Comparison of ENCODE assay signal across 8 cellular contexts in genomic region chr2:239264838-239265651, GRCh38.
DNase-seq lines count a peak whose midpoint lies in the region; ATAC-seq and TF ChIP-seq lines count a peak whose summit lies in the region.

No MANE protein-coding gene starts in this region.

- TF ChIP-seq EP300 in transverse colon (IDR thresholded peaks at IDR 0.05; ENCODE audit: low read depth), result no peak

- no peaks in the 10 kb centered on the region for H3K27me3 Mint-ChIP-seq in CD4-positive, alpha-beta memory T cell
- no peaks in the 10 kb centered on the region for H3K27me3 Mint-ChIP-seq in WTC11 (ENCODE audit: low read depth)

- no peaks in the 10 kb centered on the region for H3K36me3 ChIP-seq in CD4-positive, alpha-beta memory T cell (ENCODE audit: insufficient read depth, low read length)
- H3K36me3 ChIP-seq in muscle layer of colon (ENCODE audit: insufficient read depth, low read length) (no peaks in the 10 kb centered on the region), transverse colon (no peaks in the 10 kb centered on the region)

- in situ Hi-C loops in transverse colon (cut with MboI; ENCODE audit: low pct_ligation_motif_present in 1 of 4, low pct_unique_long_range_greater_than_20kb in 1 of 4, low sequenced_read_pairs in 3 of 4), result loop anchor here in 1 of 4 donors (25.0 kb wide), 1 partner anchor 622 kb away; no protein-coding TSS in a partner anchor

- peak overlapping the region; percentile 95 to 100 (median 99) for H3K27ac Mint-ChIP-seq in CD4-positive, alpha-beta memory T cell
- peak overlapping the region; percentile 94 for H3K27ac Mint-ChIP-seq in WTC11

- peaks cover 0 to 11% of the 10 kb centered on the region in 2 donors for H3K36me3 Mint-ChIP-seq in CD4-positive, alpha-beta memory T cell
- H3K36me3 Mint-ChIP-seq in WTC11, result no peaks in the 10 kb centered on the region

- peak overlapping the region; percentile 81 for H3K27ac ChIP-seq in CD4-positive, alpha-beta memory T cell (ENCODE audit: low read depth, low read length)
- peak overlapping the region in 55 of 59 donors; percentile 5 to 85 (median 66) for H3K27ac ChIP-seq in dorsolateral prefrontal cortex
- H3K27ac ChIP-seq in muscle layer of colon (ENCODE audit: low read depth, low read length), result peak overlapping the region; percentile 43
- H3K27ac ChIP-seq in transverse colon, result peak overlapping the region; percentile 86 to 92 (median 88)

- peak overlapping the region; percentile 45 to 79 for H3K4me3 ChIP-seq in CD4-positive, alpha-beta memory T cell (ENCODE audit: low read length in 2 of 2)
- H3K4me3 ChIP-seq in dorsolateral prefrontal cortex (peak overlapping the region in 1 of 59 donors; percentile 20), muscle layer of colon (ENCODE audit: low read depth in 1 of 2, low read length in 2 of 2) (peak overlapping the region in 1 of 2 donors; percentile 9), transverse colon (no peak overlapping the region)

- no peaks in the 10 kb centered on the region for H3K9me3 ChIP-seq in CD4-positive, alpha-beta memory T cell (ENCODE audit: control insufficient read depth in 1 of 2, low read length in 2 of 2)
- H3K9me3 ChIP-seq in muscle layer of colon (ENCODE audit: low read length) (no peaks in the 10 kb centered on the region), transverse colon (no peaks in the 10 kb centered on the region)

- no peak for TF ChIP-seq POLR2A in transverse colon (IDR thresholded peaks at IDR 0.05)

- DNase-seq in CD4-positive, alpha-beta memory T cell, result peak; percentile 83 to 90 (median 86)
- DNase-seq in HT-29 (ENCODE audit: low spot score) (peak; percentile 30), WTC11 (ENCODE audit: low spot score) (no peak), dorsolateral prefrontal cortex (peak in 5 of 10 donors; percentile 14 to 61 (median 44)), transverse colon (peak; percentile 42), midbrain (lab: John Stamatoyannopoulos, UW) (no peak), DMS53 (lab: John Stamatoyannopoulos, UW) (no peak)

- TF ChIP-seq CTCF in WTC11 (IDR thresholded peaks at IDR 0.05), result no peak
- peak in 1 of 56 donors; percentile 18 for TF ChIP-seq CTCF in dorsolateral prefrontal cortex (IDR thresholded peaks at IDR 0.05 in 54 of 56, conservative IDR thresholded peaks at IDR 0.05 in 2 of 56; ENCODE audit: low read depth in 1 of 56, partially characterized antibody in 56 of 56)
- TF ChIP-seq CTCF in transverse colon (IDR thresholded peaks at IDR 0.05), result no peak

- no peaks in the 10 kb centered on the region for H3K27me3 ChIP-seq in CD4-positive, alpha-beta memory T cell (ENCODE audit: insufficient read depth, low read length)
- H3K27me3 ChIP-seq in dorsolateral prefrontal cortex (no peaks in the 10 kb centered on the region), muscle layer of colon (ENCODE audit: control insufficient read depth in 1 of 2, insufficient read depth in 2 of 2, low read length in 2 of 2) (no peaks in the 10 kb centered on the region), transverse colon (no peaks in the 10 kb centered on the region)

- intact Hi-C loops in CD4-positive, alpha-beta memory T cell (cut with micrococcal nuclease), result loop anchor here (1.0 to 10.0 kb wide), 6 partner anchors 34 to 757 kb away; no protein-coding TSS in a partner anchor
- intact Hi-C loops in dorsolateral prefrontal cortex (cut with DNase I) (no loop called here), transverse colon (cut with DNase I; ENCODE audit: low total_unique reads) (no loop called here)

- H3K9ac ChIP-seq in muscle layer of colon (ENCODE audit: low read length), result no peak overlapping the region

- no peak for ATAC-seq in WTC11

- CTCF ChIA-PET in CD4-positive, alpha-beta memory T cell (lab: Charles Lee; ENCODE audit: partially characterized antibody), result interaction anchor here (3.0 to 11.6 kb wide), 4 partner anchors 11 to 122 kb away, joined by 13 to 196 read pairs (median 24); no protein-coding TSS in a partner anchor
- CTCF ChIA-PET in WTC11 (lab: Charles Lee), result no interaction called here

- peaks cover 0 to 3% (median 0%) of the 10 kb centered on the region in 8 donors for H3K9me3 Mint-ChIP-seq in CD4-positive, alpha-beta memory T cell
- no peaks in the 10 kb centered on the region for H3K9me3 Mint-ChIP-seq in WTC11

- WGBS in transverse colon (ENCODE audit: low coverage in 1 of 2), 2 donors, result 34% methylated on average over 11 of the region's 11 CpGs; no CpG with 5 or more reads in 1 of the 2 donors

- peak overlapping the region; percentile 81 to 98 (median 96) for H3K4me3 Mint-ChIP-seq in CD4-positive, alpha-beta memory T cell
- no peak overlapping the region for H3K4me3 Mint-ChIP-seq in WTC11

- POLR2A ChIA-PET in CD4-positive, alpha-beta memory T cell (lab: Charles Lee; ENCODE audit: partially characterized antibody), result interaction anchor here (0.6 to 6.2 kb wide), 14 partner anchors 10 to 138 kb away, joined by 3 to 109 read pairs (median 4); partner anchors contain the start of gene HDAC4
- POLR2A ChIA-PET in WTC11 (lab: Charles Lee), result no interaction called here

- peaks cover 97% of the 10 kb centered on the region for H3K4me1 ChIP-seq in CD4-positive, alpha-beta memory T cell (ENCODE audit: insufficient read depth, low read length)
- H3K4me1 ChIP-seq in muscle layer of colon (ENCODE audit: insufficient read depth, low read length) (peaks cover 95% of the 10 kb centered on the region), transverse colon (peaks cover 62 to 78% (median 71%) of the 10 kb centered on the region in 4 donors)

- peaks cover 57 to 97% (median 76%) of the 10 kb centered on the region in 4 donors for H3K4me1 Mint-ChIP-seq in CD4-positive, alpha-beta memory T cell
- H3K4me1 Mint-ChIP-seq in WTC11, result peaks cover 53% of the 10 kb centered on the region

TF ChIP-seq in WTC11, 78 proteins besides CTCF, POLR2A, EP300 and RAD21 (continues in another document):
- TF ChIP-seq TEAD1 (CRISPR knock-in tag; IDR thresholded peaks at IDR 0.05) (no peak), NR3C1 (CRISPR knock-in tag; conservative IDR thresholded peaks at IDR 0.05; ENCODE audit: low read depth) (no peak), SP1 (CRISPR knock-in tag; conservative IDR thresholded peaks at IDR 0.05) (no peak), ZNF317 (CRISPR knock-in tag; IDR thresholded peaks at IDR 0.05; ENCODE audit: borderline replicate concordance, low read depth) (no peak), ZNF138 (CRISPR knock-in tag; conservative IDR thresholded peaks at IDR 0.05) (no peak)
- TF ChIP-seq, protein P1, sequence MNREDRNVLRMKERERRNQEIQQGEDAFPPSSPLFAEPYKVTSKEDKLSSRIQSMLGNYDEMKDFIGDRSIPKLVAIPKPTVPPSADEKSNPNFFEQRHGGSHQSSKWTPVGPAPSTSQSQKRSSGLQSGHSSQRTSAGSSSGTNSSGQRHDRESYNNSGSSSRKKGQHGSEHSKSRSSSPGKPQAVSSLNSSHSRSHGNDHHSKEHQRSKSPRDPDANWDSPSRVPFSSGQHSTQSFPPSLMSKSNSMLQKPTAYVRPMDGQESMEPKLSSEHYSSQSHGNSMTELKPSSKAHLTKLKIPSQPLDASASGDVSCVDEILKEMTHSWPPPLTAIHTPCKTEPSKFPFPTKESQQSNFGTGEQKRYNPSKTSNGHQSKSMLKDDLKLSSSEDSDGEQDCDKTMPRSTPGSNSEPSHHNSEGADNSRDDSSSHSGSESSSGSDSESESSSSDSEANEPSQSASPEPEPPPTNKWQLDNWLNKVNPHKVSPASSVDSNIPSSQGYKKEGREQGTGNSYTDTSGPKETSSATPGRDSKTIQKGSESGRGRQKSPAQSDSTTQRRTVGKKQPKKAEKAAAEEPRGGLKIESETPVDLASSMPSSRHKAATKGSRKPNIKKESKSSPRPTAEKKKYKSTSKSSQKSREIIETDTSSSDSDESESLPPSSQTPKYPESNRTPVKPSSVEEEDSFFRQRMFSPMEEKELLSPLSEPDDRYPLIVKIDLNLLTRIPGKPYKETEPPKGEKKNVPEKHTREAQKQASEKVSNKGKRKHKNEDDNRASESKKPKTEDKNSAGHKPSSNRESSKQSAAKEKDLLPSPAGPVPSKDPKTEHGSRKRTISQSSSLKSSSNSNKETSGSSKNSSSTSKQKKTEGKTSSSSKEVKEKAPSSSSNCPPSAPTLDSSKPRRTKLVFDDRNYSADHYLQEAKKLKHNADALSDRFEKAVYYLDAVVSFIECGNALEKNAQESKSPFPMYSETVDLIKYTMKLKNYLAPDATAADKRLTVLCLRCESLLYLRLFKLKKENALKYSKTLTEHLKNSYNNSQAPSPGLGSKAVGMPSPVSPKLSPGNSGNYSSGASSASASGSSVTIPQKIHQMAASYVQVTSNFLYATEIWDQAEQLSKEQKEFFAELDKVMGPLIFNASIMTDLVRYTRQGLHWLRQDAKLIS (CRISPR knock-in tag; IDR thresholded peaks at IDR 0.05; ENCODE audit: borderline replicate concordance), result no peak
- TF ChIP-seq, protein P2, sequence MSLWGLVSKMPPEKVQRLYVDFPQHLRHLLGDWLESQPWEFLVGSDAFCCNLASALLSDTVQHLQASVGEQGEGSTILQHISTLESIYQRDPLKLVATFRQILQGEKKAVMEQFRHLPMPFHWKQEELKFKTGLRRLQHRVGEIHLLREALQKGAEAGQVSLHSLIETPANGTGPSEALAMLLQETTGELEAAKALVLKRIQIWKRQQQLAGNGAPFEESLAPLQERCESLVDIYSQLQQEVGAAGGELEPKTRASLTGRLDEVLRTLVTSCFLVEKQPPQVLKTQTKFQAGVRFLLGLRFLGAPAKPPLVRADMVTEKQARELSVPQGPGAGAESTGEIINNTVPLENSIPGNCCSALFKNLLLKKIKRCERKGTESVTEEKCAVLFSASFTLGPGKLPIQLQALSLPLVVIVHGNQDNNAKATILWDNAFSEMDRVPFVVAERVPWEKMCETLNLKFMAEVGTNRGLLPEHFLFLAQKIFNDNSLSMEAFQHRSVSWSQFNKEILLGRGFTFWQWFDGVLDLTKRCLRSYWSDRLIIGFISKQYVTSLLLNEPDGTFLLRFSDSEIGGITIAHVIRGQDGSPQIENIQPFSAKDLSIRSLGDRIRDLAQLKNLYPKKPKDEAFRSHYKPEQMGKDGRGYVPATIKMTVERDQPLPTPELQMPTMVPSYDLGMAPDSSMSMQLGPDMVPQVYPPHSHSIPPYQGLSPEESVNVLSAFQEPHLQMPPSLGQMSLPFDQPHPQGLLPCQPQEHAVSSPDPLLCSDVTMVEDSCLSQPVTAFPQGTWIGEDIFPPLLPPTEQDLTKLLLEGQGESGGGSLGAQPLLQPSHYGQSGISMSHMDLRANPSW (CRISPR knock-in tag; conservative IDR thresholded peaks at IDR 0.05; ENCODE audit: low read depth), result no peak

Comparison
In these comparisons a context has a peak if more than half of its experiments do, and no peak if none do; other contexts are left out.
1. DNase-seq: peak in CD4-positive, alpha-beta memory T cell (5 of 5), HT-29 (single experiment) and transverse colon (single experiment); none in WTC11 (single experiment), midbrain (single experiment) and DMS53 (single experiment).
2. H3K4me3 ChIP-seq: peak in CD4-positive, alpha-beta memory T cell (2 of 2); none in transverse colon (0 of 4).
3. Peak in every context shown above with its lines, with median percentiles within 50 percentile points of each other: H3K27ac ChIP-seq.